ENCODE assay signal across 1 cellular context in the genomic region with DNA sequence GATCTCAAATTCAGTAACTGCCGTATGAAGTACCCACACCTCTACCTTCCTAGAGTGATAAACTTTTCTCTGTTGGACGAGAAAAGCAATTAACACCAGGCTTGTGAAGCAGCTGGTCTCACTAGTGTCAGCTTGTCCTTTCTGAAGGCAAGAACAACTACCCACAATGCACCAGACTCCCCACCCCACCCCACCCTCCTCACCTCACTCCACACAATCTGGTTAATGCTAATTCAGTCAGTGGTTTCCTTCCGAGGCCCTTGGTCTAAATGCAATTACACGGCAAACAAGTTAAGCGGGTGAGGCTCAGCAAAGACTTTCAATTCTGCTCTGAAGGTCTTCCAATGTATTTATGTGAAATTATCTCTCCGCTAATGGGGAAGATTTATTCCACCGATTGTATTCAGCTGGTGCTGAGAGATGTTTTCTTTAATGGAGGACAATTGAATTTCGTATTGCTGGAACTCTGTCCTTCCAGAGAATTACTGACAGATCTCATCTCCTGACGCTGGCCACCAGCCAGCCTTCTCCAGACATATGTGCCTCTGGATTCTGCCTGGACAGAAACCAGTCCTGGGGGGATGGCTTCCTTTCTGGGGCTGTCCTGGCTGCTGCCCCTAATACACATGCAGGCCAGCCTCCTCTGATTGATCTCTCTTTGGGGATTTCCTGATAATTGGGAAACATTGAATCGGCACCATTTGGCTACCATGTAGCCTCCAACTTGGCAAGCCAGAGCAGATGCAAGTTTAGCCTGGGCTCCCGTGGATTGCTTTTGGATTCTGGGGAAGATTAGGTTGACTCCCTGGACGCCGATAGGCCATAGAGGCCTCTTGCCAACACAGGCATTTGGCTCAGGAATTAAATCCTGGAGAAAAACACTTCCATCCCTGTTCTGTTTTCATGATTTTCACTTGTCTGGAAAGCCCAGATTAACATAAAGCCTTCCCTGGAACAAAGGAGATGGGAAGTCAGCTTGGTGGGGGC.
TF ChIP-seq lines count a peak whose summit lies in the region.

No MANE protein-coding gene starts in this region.

TF ChIP-seq in K562, 482 proteins besides CTCF, POLR2A, EP300 and RAD21:
- TF ChIP-seq ELF4 (CRISPR knock-in tag; IDR thresholded peaks at IDR 0.05): no peak
- no peak for TF ChIP-seq ZSCAN32 (CRISPR knock-in tag; IDR thresholded peaks at IDR 0.05)
- TF ChIP-seq FOXA1 (IDR thresholded peaks at IDR 0.05; ENCODE audit: borderline replicate concordance): no peak
- TF ChIP-seq LEF1 (IDR thresholded peaks at IDR 0.05): no peak
- TF ChIP-seq RBM14 (IDR thresholded peaks at IDR 0.05; ENCODE audit: borderline replicate concordance, insufficient read depth, low read depth, low read length): no peak
- TF ChIP-seq TCF7 (IDR thresholded peaks at IDR 0.05; ENCODE audit: borderline replicate concordance): no peak
- no peak for TF ChIP-seq ZKSCAN1 (IDR thresholded peaks at IDR 0.05; ENCODE audit: low read depth, low read length)
- TF ChIP-seq, protein P1, sequence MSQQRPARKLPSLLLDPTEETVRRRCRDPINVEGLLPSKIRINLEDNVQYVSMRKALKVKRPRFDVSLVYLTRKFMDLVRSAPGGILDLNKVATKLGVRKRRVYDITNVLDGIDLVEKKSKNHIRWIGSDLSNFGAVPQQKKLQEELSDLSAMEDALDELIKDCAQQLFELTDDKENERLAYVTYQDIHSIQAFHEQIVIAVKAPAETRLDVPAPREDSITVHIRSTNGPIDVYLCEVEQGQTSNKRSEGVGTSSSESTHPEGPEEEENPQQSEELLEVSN (IDR thresholded peaks at IDR 0.05; ENCODE audit: borderline replicate concordance in 1 of 2, extremely low read depth in 1 of 2, insufficient read depth in 1 of 2, insufficient read length in 1 of 2, low read depth in 1 of 2, low read length in 1 of 2, poor library complexity in 1 of 2, severe bottlenecking in 1 of 2): no peak
- TF ChIP-seq PTBP1 (IDR thresholded peaks at IDR 0.05; ENCODE audit: low read depth, low read length): no peak
- no peak for TF ChIP-seq SMAD3 (CRISPR knock-in tag; conservative IDR thresholded peaks at IDR 0.05)
- TF ChIP-seq, protein P2, sequence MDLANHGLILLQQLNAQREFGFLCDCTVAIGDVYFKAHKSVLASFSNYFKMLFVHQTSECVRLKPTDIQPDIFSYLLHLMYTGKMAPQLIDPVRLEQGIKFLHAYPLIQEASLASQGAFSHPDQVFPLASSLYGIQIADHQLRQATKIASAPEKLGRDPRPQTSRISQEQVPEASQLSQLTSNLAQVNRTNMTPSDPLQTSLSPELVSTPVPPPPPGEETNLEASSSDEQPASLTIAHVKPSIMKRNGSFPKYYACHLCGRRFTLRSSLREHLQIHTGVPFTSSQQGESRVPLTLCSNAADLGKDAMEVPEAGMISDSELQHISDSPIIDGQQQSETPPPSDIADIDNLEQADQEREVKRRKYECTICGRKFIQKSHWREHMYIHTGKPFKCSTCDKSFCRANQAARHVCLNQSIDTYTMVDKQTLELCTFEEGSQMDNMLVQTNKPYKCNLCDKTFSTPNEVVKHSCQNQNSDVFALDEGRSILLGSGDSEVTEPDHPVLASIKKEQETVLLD (IDR thresholded peaks at IDR 0.05): no peak
